In genomic region chr10:79176949-79177602, GRCh38 we compare ENCODE assay signal across 1 cellular context.
TF ChIP-seq lines count a peak whose summit lies in the region.

No MANE protein-coding gene starts in this region.

TF ChIP-seq in A549, 52 proteins besides CTCF, POLR2A, EP300 and RAD21 (continued from another document):
- TF ChIP-seq RARB (CRISPR knock-in tag; IDR thresholded peaks at IDR 0.05) (no peak), JUN (IDR thresholded peaks at IDR 0.05) (no peak), REST (IDR thresholded peaks at IDR 0.05) (no peak), HOXA7 (CRISPR knock-in tag; IDR thresholded peaks at IDR 0.05) (no peak), MAX (IDR thresholded peaks at IDR 0.05) (no peak)
